In the genomic region with DNA sequence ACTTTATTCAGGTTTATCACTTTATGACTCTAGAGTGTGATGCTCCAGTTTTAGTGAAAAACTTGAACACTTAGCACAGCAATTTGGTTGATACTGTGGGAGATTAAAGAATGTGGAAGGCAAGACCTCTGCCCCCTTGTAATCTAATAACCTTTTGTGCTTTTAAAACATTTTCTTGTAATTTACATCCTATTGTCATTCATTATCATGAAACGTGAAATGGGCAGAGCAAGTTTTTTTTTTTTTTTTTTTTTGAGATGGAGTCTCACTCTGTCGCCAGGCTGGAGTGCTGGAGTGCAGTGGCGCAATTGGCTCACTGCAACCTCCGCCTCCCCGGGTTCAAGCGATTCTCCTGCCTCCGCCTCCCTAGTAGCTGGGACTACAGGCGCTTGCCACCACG, we compare ENCODE assay signal across 10 cellular contexts. TPM values are rescaled to one million over a fixed set of nuclear protein-coding genes. Genes with fewer than 3 reads are reported as not detected.
DNase-seq lines count a peak whose midpoint lies in the region; TF ChIP-seq lines count a peak whose summit lies in the region.
"Had no signal": no experiment of that assay in that cellular context is flagged by ENCODE, and none has a peak within 500 bp of the region (broad histone marks: within the 10 kb centered on the region; RNA-seq: fewer than 3 reads in every experiment).

No MANE protein-coding gene starts in this region.

- CTCF ChIA-PET in BJ (lab: Yijun Ruan, JAX) = no interaction called here
- CTCF ChIA-PET in mammary epithelial cell (lab: Charles Lee; ENCODE audit: low non-redundant PET) = no interaction called here

- no peak overlapping the region; the same call in 1 of the 2 replicates for H3K27ac ChIP-seq in KMS-11
- H3K27ac ChIP-seq in mammary epithelial cell (ENCODE audit: insufficient read depth, low read depth, low read length) = no peak overlapping the region

- H3K27me3 Mint-ChIP-seq in nephron (ENCODE audit: low read depth) = no peaks in the 10 kb centered on the region

- H3K36me3 Mint-ChIP-seq in nephron (ENCODE audit: low read depth) = peaks cover 38% of the 10 kb centered on the region

- TF ChIP-seq CTCF in BJ (IDR thresholded peaks at IDR 0.05; ENCODE audit: insufficient read depth, low read depth, low read length) (no peak), KMS-11 (conservative IDR thresholded peaks at IDR 0.05; ENCODE audit: low read depth, low read length) (no peak), mammary epithelial cell (conservative IDR thresholded peaks at IDR 0.05 in 1 of 2, IDR thresholded peaks at IDR 0.05 in 1 of 2; ENCODE audit: extremely low read depth in 1 of 2, insufficient read depth in 1 of 2, low read depth in 1 of 2, low read length in 2 of 2) (no peak), nephron (IDR thresholded peaks at IDR 0.05; ENCODE audit: unreplicated experiment in 3 of 3) (no peak), GM20000 (IDR thresholded peaks at IDR 0.05; ENCODE audit: extremely low read depth, missing control alignments) (no peak)

- H4K20me1 ChIP-seq in KMS-11 (ENCODE audit: insufficient read depth) = no peaks in the 10 kb centered on the region
- no peaks in the 10 kb centered on the region for H4K20me1 ChIP-seq in mammary epithelial cell (ENCODE audit: insufficient read depth, low read length)

- peak overlapping the region; percentile 91 to 94 (median 92) for H3K4me3 Mint-ChIP-seq in nephron

- H3K9me3 ChIP-seq in mammary epithelial cell (replicated peaks; ENCODE audit: insufficient read depth, low read length) = no peaks in the 10 kb centered on the region

- no peaks in the 10 kb centered on the region for H3K27me3 ChIP-seq in BJ (ENCODE audit: control insufficient read depth, insufficient read depth, low read length)
- no peaks in the 10 kb centered on the region for H3K27me3 ChIP-seq in KMS-11 (ENCODE audit: insufficient read depth, low read depth)
- no peaks in the 10 kb centered on the region for H3K27me3 ChIP-seq in mammary epithelial cell (ENCODE audit: insufficient read depth, low read length)

- 86% methylated on average over 7 of the region's 9 CpGs for WGBS in mammary epithelial cell (ENCODE audit: low coverage, missing lambda C conversion rate)

- H3K4me3 ChIP-seq in BJ (ENCODE audit: low read depth, low read length) (peak overlapping the region; percentile 100), KMS-11 (IDR thresholded peaks at IDR 0.05; ENCODE audit: insufficient read depth, low read depth, low read length) (no peak overlapping the region), mammary epithelial cell (replicated peaks in 1 of 3; ENCODE audit: insufficient read depth in 1 of 3, low read depth in 2 of 3, low read length in 3 of 3) (peak overlapping the region; percentile 31 to 86 (median 85))

- H3K4me2 ChIP-seq in KMS-11 = peak overlapping the region; percentile 91
- peak overlapping the region; percentile 81 for H3K4me2 ChIP-seq in mammary epithelial cell (ENCODE audit: insufficient read depth, low read depth, low read length)

- no peaks in the 10 kb centered on the region for H3K9me3 Mint-ChIP-seq in nephron

- H3K36me3 ChIP-seq in BJ (ENCODE audit: control insufficient read depth, insufficient read depth, low read length) (no peaks in the 10 kb centered on the region), KMS-11 (ENCODE audit: insufficient read depth) (no peaks in the 10 kb centered on the region), mammary epithelial cell (ENCODE audit: insufficient read depth, low read length) (no peaks in the 10 kb centered on the region)

- intact Hi-C loops in mammary epithelial cell (cut with micrococcal nuclease) = loop anchor here (2.0 kb wide), 2 partner anchors 59 to 169 kb away; no protein-coding TSS in a partner anchor

- dilution Hi-C loops in mammary epithelial cell (cut with HindIII; ENCODE audit: low sequenced_read_pairs) = no loop called here

- H2AFZ ChIP-seq in KMS-11 (ENCODE audit: low read depth) = no peak overlapping the region
- no peak overlapping the region for H2AFZ ChIP-seq in mammary epithelial cell (ENCODE audit: low read depth, low read length)

- BruUV-seq in mammary epithelial cell (replicated peaks; lab: Mats Ljungman, UMichigan) = no TSS peak

- POLR2A ChIA-PET in BJ (lab: Charles Lee) = interaction anchor here (0.6 kb wide), 1 partner anchor 263 kb away, joined by 3 read pairs; no protein-coding TSS in a partner anchor

- H3K79me2 ChIP-seq in KMS-11 (ENCODE audit: insufficient read depth, low read depth) (peaks cover 59% of the 10 kb centered on the region), mammary epithelial cell (ENCODE audit: insufficient read depth, low read length) (peaks cover 63% of the 10 kb centered on the region)

- no peak for DNase-seq in BJ (ENCODE audit: low read depth)
- no peak for DNase-seq in mammary epithelial cell
- DNase-seq in GM20000 (ENCODE audit: low spot score) = no peak
- DNase-seq in stimulated activated CD4-positive, alpha-beta T cell treated with anti-CD3 and anti-CD28 coated beads, Interleukin-2, amount 100 ng/mL, for 24 hours = no peak
- DNase-seq in NCI-H345 treated with DMSO at 0.1 percent for 48 hours (lab: John Stamatoyannopoulos, UW; ENCODE audit: unreplicated experiment) = no peak
- no peak for DNase-seq in NCI-H446 treated with DMSO at 0.1 percent for 48 hours (lab: John Stamatoyannopoulos, UW)
- DNase-seq: activated CD4-positive, alpha-beta T cell treated with anti-CD3 and anti-CD28 coated beads for 48 hours; NCI-H1694 treated with DMSO at 0.1 percent for 48 hours had no signal

- peaks cover 22% of the 10 kb centered on the region for H3K4me1 ChIP-seq in KMS-11 (ENCODE audit: low read depth, poor library complexity, severe bottlenecking)
- peaks cover 19% of the 10 kb centered on the region for H3K4me1 ChIP-seq in mammary epithelial cell (ENCODE audit: insufficient read depth, low read length)

- peaks cover 35% of the 10 kb centered on the region for H3K4me1 Mint-ChIP-seq in nephron

- peak overlapping the region; percentile 96 to 99 (median 98) for H3K27ac Mint-ChIP-seq in nephron

- in situ Hi-C loops in mammary epithelial cell (cut with MboI; ENCODE audit: low sequenced_read_pairs in 2 of 2) = no loop called here

- H3K9ac ChIP-seq in KMS-11 (no peak overlapping the region; the same call in 1 of the 2 replicates), mammary epithelial cell (ENCODE audit: insufficient read depth, low read length) (peak overlapping the region; percentile 95)

RNA-seq across cellular contexts. Expression of a gene that starts 1.8 kb away (rescaled TPM):
- polyA plus RNA-seq in BJ (2011; rRNA removed) (35.4 and 65.2 TPM in 2 replicates), mammary epithelial cell (37.5 TPM)
- 17.9 and 22.9 TPM in 2 replicates for polyA minus RNA-seq in BJ (2011; rRNA and poly(A)+ RNA removed)
- 10 to 100 TPM; 38.0 to 43.6 TPM for total RNA-seq in mammary epithelial cell
- 22.4 TPM for polyA minus RNA-seq in mammary epithelial cell

RNA-seq across cellular contexts. Expression of a gene that starts 39.6 kb away (rescaled TPM):
- not detected in 2 replicates for polyA plus RNA-seq in BJ (2011; rRNA removed)
- not detected in 2 replicates for polyA minus RNA-seq in BJ (2011; rRNA and poly(A)+ RNA removed)
- not detected for total RNA-seq in mammary epithelial cell
- not detected for polyA plus RNA-seq in mammary epithelial cell
- not detected for polyA minus RNA-seq in mammary epithelial cell

RNA-seq across cellular contexts. Expression of a gene that starts 46.2 kb away (rescaled TPM):
- polyA plus RNA-seq in BJ (2011; rRNA removed) = not detected in 2 replicates
- 0.10 and 0.33 TPM in 2 replicates for polyA minus RNA-seq in BJ (2011; rRNA and poly(A)+ RNA removed)
- not detected for total RNA-seq in mammary epithelial cell
- polyA plus RNA-seq in mammary epithelial cell = not detected
- not detected for polyA minus RNA-seq in mammary epithelial cell

RNA-seq across cellular contexts. Expression of a gene that starts 49.9 kb away (rescaled TPM):
- 76.5 and 97.0 TPM in 2 replicates for polyA plus RNA-seq in BJ (2011; rRNA removed)
- 77.6 and 106 TPM in 2 replicates for polyA minus RNA-seq in BJ (2011; rRNA and poly(A)+ RNA removed)
- 100 to 1,000 TPM; 118 to 185 TPM for total RNA-seq in mammary epithelial cell
- polyA plus RNA-seq in mammary epithelial cell = 62.8 TPM
- polyA minus RNA-seq in mammary epithelial cell = 219 TPM

RNA-seq across cellular contexts. Expression of a gene that starts 51.4 kb away (rescaled TPM):
- polyA plus RNA-seq in BJ (2011; rRNA removed) (0.23 and 0.40 TPM in 2 replicates), mammary epithelial cell (0.03 TPM)
- polyA minus RNA-seq in BJ (2011; rRNA and poly(A)+ RNA removed) = 0.52 and 0.82 TPM in 2 replicates
- total RNA-seq in mammary epithelial cell = under 1 TPM; 0.38 to 0.67 TPM
- not detected for polyA minus RNA-seq in mammary epithelial cell
